ENCODE assay signal across 21 cellular contexts in the genomic region with DNA sequence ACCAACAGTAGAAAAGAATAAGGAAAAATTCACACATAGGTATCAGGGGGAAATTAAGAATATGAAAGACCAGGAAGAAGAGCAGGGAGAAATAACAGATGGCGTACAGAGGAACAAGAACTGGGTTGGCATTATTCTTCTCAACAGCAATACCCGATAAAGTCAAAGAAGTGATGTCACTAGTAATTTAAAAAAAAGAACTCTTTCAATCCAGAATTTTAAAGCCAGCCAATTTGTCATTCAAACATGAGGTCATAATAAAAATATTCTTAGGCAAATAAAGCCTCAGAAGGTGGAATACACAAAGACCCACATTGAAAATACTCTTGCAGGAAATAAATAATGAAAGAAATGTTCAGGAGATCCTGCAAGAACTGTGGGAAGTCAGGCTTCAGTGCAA. TPM values are rescaled to one million over a fixed set of nuclear protein-coding genes. Genes with fewer than 3 reads are reported as not detected.
DNase-seq lines count a peak whose midpoint lies in the region; ATAC-seq and TF ChIP-seq lines count a peak whose summit lies in the region.
"Had no signal": no experiment of that assay in that cellular context is flagged by ENCODE, and none has a peak within 500 bp of the region (broad histone marks: within the 10 kb centered on the region; RNA-seq: fewer than 3 reads in every experiment).

No MANE protein-coding gene starts in this region.

- H3K27ac Mint-ChIP-seq in stimulated activated memory B cell treated with anti-CD40 and anti-IgM and Interleukin-4, amounts not matched to agents 10 μg/mL and 1 μg/mL and 100 μg/mL, for 72 hours, result peak overlapping the region; percentile 3
- H3K27ac Mint-ChIP-seq: B cell; CD8-positive, alpha-beta T cell; HFFc6 had no signal

- H3F3A ChIP-seq in PC-3 (ENCODE audit: low read length, unreplicated experiment), result no peaks in the 10 kb centered on the region

- no peaks in the 10 kb centered on the region for H4K20me1 ChIP-seq in PC-3 (ENCODE audit: low read length)
- H4K20me1 ChIP-seq: BLaER1 treated with 17β-estradiol and CSF1 and Interleukin-3, amounts not matched to agents 10 nM and 100 nM had no signal

- H3K9ac ChIP-seq in PC-3 (ENCODE audit: low read length), result no peak overlapping the region
- H3K9ac ChIP-seq: BLaER1 treated with 17β-estradiol and CSF1 and Interleukin-3, amounts not matched to agents 10 nM and 100 nM; GM23248 had no signal

- no peak overlapping the region for H3K4me2 ChIP-seq in PC-3 (ENCODE audit: low read length)
- H3K4me2 ChIP-seq: BLaER1 treated with 17β-estradiol and CSF1 and Interleukin-3, amounts not matched to agents 10 nM and 100 nM had no signal

- no peaks in the 10 kb centered on the region for H3K79me2 ChIP-seq in PC-3 (ENCODE audit: low read length)

- intact Hi-C loops in PC-3 (cut with micrococcal nuclease), result loop anchor here (5.0 kb wide), 1 partner anchor 47 kb away; no protein-coding TSS in a partner anchor

- DNase-seq in NCI-H2171 treated with DMSO at 0.1 percent for 48 hours (lab: John Stamatoyannopoulos, UW) (peak; percentile 17), NCI-H2171 (lab: John Stamatoyannopoulos, UW) (no peak), PC-3 (peak; percentile 48), COLO668 (lab: John Stamatoyannopoulos, UW; ENCODE audit: unreplicated experiment) (no peak), A172 (ENCODE audit: low spot score) (no peak)
- DNase-seq: CD8-positive, alpha-beta T cell; COR-L47; DMS79; GDM1; GM23248; HCEC 1CT; HFFc6 had no signal

- CTCF ChIA-PET in HEK293 (lab: Yijun Ruan, JAX), result interaction anchor here (0.6 to 2.6 kb wide), 8 partner anchors 9 to 1653 kb away, joined by 3 to 9 read pairs (median 4); no protein-coding TSS in a partner anchor
- CTCF ChIA-PET in PC-3 (lab: Charles Lee), result interaction anchor here (0.7 kb wide), 1 partner anchor 1250 kb away, joined by 6 read pairs; no protein-coding TSS in a partner anchor

- POLR2A ChIA-PET in HEK293 (lab: Yijun Ruan, JAX) (no interaction called here), PC-3 (lab: Charles Lee; ENCODE audit: unreplicated experiment) (no interaction called here)

- H3K27me3 ChIP-seq in PC-3 (ENCODE audit: low read length), result no peaks in the 10 kb centered on the region
- H3K27me3 ChIP-seq: BLaER1 treated with 17β-estradiol and CSF1 and Interleukin-3, amounts not matched to agents 10 nM and 100 nM had no signal

- peaks cover 11% of the 10 kb centered on the region for H3K4me1 ChIP-seq in HEK293 (ENCODE audit: control insufficient read depth, insufficient read depth, low read length)
- peaks cover 49% of the 10 kb centered on the region for H3K4me1 ChIP-seq in PC-3 (ENCODE audit: insufficient read depth, low read length)

- no peak overlapping the region for H2AFZ ChIP-seq in PC-3 (ENCODE audit: low read length)
- H2AFZ ChIP-seq: GM23248 had no signal

- H3K4me1 Mint-ChIP-seq in stimulated activated memory B cell treated with anti-CD40 and anti-IgM and Interleukin-4, amounts not matched to agents 10 μg/mL and 1 μg/mL and 100 μg/mL, for 72 hours, result peaks cover 13% of the 10 kb centered on the region

- no peak for ATAC-seq in PC-3
- ATAC-seq in stimulated activated memory B cell treated with anti-CD40 and anti-IgM and Interleukin-4, amounts not matched to agents 10 μg/mL and 1 μg/mL and 100 μg/mL, for 72 hours, result no peak
- ATAC-seq: CD8-positive, alpha-beta T cell had no signal

- no peaks in the 10 kb centered on the region for H3K27me3 Mint-ChIP-seq in stimulated activated memory B cell treated with anti-CD40 and anti-IgM and Interleukin-4, amounts not matched to agents 10 μg/mL and 1 μg/mL and 100 μg/mL, for 72 hours
- H3K27me3 Mint-ChIP-seq: IgD-negative memory B cell had no signal

- H3K27ac ChIP-seq in HEK293 (ENCODE audit: extremely low read depth, low read depth, low read length) (no peak overlapping the region), PC-3 (ENCODE audit: low read length) (no peak overlapping the region)
- H3K27ac ChIP-seq: 22Rv1; BLaER1 treated with 17β-estradiol and CSF1 and Interleukin-3, amounts not matched to agents 10 nM and 100 nM; GM23248; HL-60 had no signal

- H3K4me3 ChIP-seq in HEK293 (ENCODE audit: low read depth, low read length), result no peak overlapping the region
- H3K4me3 ChIP-seq in PC-3 (ENCODE audit: low read length), result no peak overlapping the region
- H3K4me3 ChIP-seq: BLaER1 treated with 17β-estradiol and CSF1 and Interleukin-3, amounts not matched to agents 10 nM and 100 nM; GM23248 had no signal

- no peak overlapping the region for H3K4me3 Mint-ChIP-seq in stimulated activated memory B cell treated with anti-CD40 and anti-IgM and Interleukin-4, amounts not matched to agents 10 μg/mL and 1 μg/mL and 100 μg/mL, for 72 hours
- H3K4me3 Mint-ChIP-seq: B cell; CD8-positive, alpha-beta T cell; HFFc6; IgD-negative memory B cell had no signal

- H3K9me3 ChIP-seq in HEK293 (ENCODE audit: control insufficient read depth, insufficient read depth, low read depth, low read length) (no peaks in the 10 kb centered on the region), PC-3 (ENCODE audit: low read length) (no peaks in the 10 kb centered on the region)
- H3K9me3 ChIP-seq: BLaER1 treated with 17β-estradiol and CSF1 and Interleukin-3, amounts not matched to agents 10 nM and 100 nM had no signal

- no peaks in the 10 kb centered on the region for H3K9me3 Mint-ChIP-seq in stimulated activated memory B cell treated with anti-CD40 and anti-IgM and Interleukin-4, amounts not matched to agents 10 μg/mL and 1 μg/mL and 100 μg/mL, for 72 hours
- H3K9me3 Mint-ChIP-seq: CD8-positive, alpha-beta T cell; HFFc6; IgD-negative memory B cell had no signal

- H3K36me3 ChIP-seq in HEK293 (ENCODE audit: control insufficient read depth in 2 of 2, insufficient read depth in 1 of 2, low read length in 2 of 2), result no peaks in the 10 kb centered on the region
- no peaks in the 10 kb centered on the region for H3K36me3 ChIP-seq in PC-3 (ENCODE audit: low read depth, low read length)
- H3K36me3 ChIP-seq: BLaER1 treated with 17β-estradiol and CSF1 and Interleukin-3, amounts not matched to agents 10 nM and 100 nM had no signal

- H3K9me2 ChIP-seq in PC-3 (replicated peaks; ENCODE audit: low read length), result no peaks in the 10 kb centered on the region

- no peak for TF ChIP-seq CTCF in HEK293 (tag by site-specific recombination; IDR thresholded peaks at IDR 0.05)
- TF ChIP-seq CTCF in PC-3 (conservative IDR thresholded peaks at IDR 0.05; ENCODE audit: low read depth, low read length), result no peak

- BruUV-seq in PC-3 (replicated peaks; lab: Mats Ljungman, UMichigan), result no TSS peak

- no peaks in the 10 kb centered on the region for H3K36me3 Mint-ChIP-seq in stimulated activated memory B cell treated with anti-CD40 and anti-IgM and Interleukin-4, amounts not matched to agents 10 μg/mL and 1 μg/mL and 100 μg/mL, for 72 hours
- H3K36me3 Mint-ChIP-seq: CD8-positive, alpha-beta T cell; IgD-negative memory B cell had no signal

TF ChIP-seq in HEK293, 187 proteins besides CTCF, POLR2A, EP300 and RAD21:
- 0 out of 2 replicates have a peak, but pooled peaks have one; percentile 9 for TF ChIP-seq ZNF366 (tag by site-specific recombination; conservative IDR thresholded peaks at IDR 0.05)
- no peak for TF ChIP-seq GLIS2 (tag by site-specific recombination; IDR thresholded peaks at IDR 0.05)
- TF ChIP-seq, protein P1, sequence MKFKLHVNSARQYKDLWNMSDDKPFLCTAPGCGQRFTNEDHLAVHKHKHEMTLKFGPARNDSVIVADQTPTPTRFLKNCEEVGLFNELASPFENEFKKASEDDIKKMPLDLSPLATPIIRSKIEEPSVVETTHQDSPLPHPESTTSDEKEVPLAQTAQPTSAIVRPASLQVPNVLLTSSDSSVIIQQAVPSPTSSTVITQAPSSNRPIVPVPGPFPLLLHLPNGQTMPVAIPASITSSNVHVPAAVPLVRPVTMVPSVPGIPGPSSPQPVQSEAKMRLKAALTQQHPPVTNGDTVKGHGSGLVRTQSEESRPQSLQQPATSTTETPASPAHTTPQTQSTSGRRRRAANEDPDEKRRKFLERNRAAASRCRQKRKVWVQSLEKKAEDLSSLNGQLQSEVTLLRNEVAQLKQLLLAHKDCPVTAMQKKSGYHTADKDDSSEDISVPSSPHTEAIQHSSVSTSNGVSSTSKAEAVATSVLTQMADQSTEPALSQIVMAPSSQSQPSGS (tag by site-specific recombination; IDR thresholded peaks at IDR 0.05; ENCODE audit: low read depth), result peak; percentile 71; the same call in 1 of the 2 replicates
- TF ChIP-seq, protein P2, sequence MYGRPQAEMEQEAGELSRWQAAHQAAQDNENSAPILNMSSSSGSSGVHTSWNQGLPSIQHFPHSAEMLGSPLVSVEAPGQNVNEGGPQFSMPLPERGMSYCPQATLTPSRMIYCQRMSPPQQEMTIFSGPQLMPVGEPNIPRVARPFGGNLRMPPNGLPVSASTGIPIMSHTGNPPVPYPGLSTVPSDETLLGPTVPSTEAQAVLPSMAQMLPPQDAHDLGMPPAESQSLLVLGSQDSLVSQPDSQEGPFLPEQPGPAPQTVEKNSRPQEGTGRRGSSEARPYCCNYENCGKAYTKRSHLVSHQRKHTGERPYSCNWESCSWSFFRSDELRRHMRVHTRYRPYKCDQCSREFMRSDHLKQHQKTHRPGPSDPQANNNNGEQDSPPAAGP (tag by site-specific recombination; IDR thresholded peaks at IDR 0.05), result no peak
- no peak for TF ChIP-seq ZNF510 (tag by site-specific recombination; IDR thresholded peaks at IDR 0.05; ENCODE audit: insufficient replicate concordance)

RNA-seq across cellular contexts. Expression of a gene that starts 8.8 kb away (rescaled TPM):
- total RNA-seq in PC-3 (2014; rRNA removed), result 1.2 and 1.8 TPM in 2 replicates
- not detected in 2 replicates for total RNA-seq in A172 (2014; rRNA removed; shearing (Covaris generic))
- total RNA-seq: B cell, Daoy, GM23248, H4, HFFc6 had no signal

Comparison
In these comparisons a context has a peak if more than half of its experiments do, and no peak if none do; other contexts are left out.
1. DNase-seq: peak in NCI-H2171 treated with DMSO at 0.1 percent for 48 hours (single experiment) and PC-3 (single experiment); none in NCI-H2171 (single experiment), COLO668 (single experiment) and A172 (single experiment).